In the genomic region with DNA sequence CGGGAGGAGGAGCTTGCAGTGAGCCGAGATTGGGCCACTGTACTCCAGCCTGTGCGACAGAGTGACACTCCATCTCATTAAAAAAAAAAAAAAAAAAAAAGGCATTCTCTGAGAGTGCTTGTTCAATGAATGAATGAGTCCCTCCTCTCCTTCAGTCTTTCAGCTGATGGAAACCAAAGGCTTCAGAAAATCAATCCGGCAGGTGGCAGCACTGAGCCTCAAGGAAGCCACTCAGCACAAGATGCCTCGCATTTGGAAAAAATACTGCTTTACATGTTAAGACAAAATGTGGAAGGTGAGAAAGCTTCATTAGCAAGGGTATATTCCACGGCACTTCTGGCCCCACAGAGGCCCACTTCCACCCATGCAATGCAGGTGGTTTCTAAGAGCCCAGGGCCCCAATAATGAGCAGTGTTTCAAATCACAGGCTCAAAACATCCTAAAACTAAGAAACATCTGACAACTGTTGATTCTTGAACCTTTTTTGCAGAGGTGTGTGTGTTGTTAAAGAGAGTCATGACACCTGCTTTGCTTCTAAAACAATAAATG, we compare ENCODE assay signal across 8 cellular contexts. TPM values are rescaled to one million over a fixed set of nuclear protein-coding genes. Genes with fewer than 3 reads are reported as not detected.
A peak's percentile ranks its signal among the peaks of the same experiment; 100 is the strongest.
DNase-seq lines count a peak whose midpoint lies in the region; ATAC-seq and TF ChIP-seq lines count a peak whose summit lies in the region.

No MANE protein-coding gene starts in this region.

- TF ChIP-seq CTCF in OCI-LY7 (conservative IDR thresholded peaks at IDR 0.05; ENCODE audit: low read length) (peak; percentile 96), epithelial cell of proximal tubule (conservative IDR thresholded peaks at IDR 0.05; ENCODE audit: low read depth, low read length) (peak; percentile 84)

- H2AFZ ChIP-seq in OCI-LY7 (ENCODE audit: low read length): no peak overlapping the region

- no peaks in the 10 kb centered on the region for H3K27me3 ChIP-seq in naive thymus-derived CD4-positive, alpha-beta T cell (ENCODE audit: control insufficient read depth in 2 of 2, insufficient read depth in 2 of 2, low read length in 2 of 2)

- ATAC-seq in naive thymus-derived CD4-positive, alpha-beta T cell: peak; percentile 91
- peak; percentile 89 for ATAC-seq in stimulated activated effector memory CD8-positive, alpha-beta T cell treated with anti-CD3 and anti-CD28 coated beads, Interleukin-12 subunit alpha, Interleukin-12 subunit beta, amount 100 ng/mL, for 72 hours
- no peak for ATAC-seq in GM19023 (IDR thresholded peaks at IDR 0.05; ENCODE audit: unreplicated experiment)

- intact Hi-C loops in OCI-LY7 (cut with micrococcal nuclease; ENCODE audit: unreplicated experiment): loop anchor here (1.0 kb wide), 5 partner anchors 14 to 89 kb away; no protein-coding TSS in a partner anchor
- intact Hi-C loops in naive thymus-derived CD4-positive, alpha-beta T cell (cut with micrococcal nuclease): loop anchor here (1.0 kb wide), 7 partner anchors 9 to 89 kb away; a partner anchor contains a TSS

- H3K27ac Mint-ChIP-seq in naive thymus-derived CD4-positive, alpha-beta T cell: peak overlapping the region; percentile 31 to 89 (median 64)
- H3K27ac Mint-ChIP-seq in stimulated activated effector memory CD8-positive, alpha-beta T cell treated with anti-CD3 and anti-CD28 coated beads, Interleukin-12 subunit alpha, Interleukin-12 subunit beta, amount 100 ng/mL, for 72 hours: peak overlapping the region; percentile 71

- peaks cover 76% of the 10 kb centered on the region for H3K79me2 ChIP-seq in OCI-LY7 (ENCODE audit: insufficient read depth, low read depth, low read length)

- H3K4me1 Mint-ChIP-seq in naive thymus-derived CD4-positive, alpha-beta T cell: peaks cover 0 to 35% (median 30%) of the 10 kb centered on the region in 7 donors
- peaks cover 5% of the 10 kb centered on the region for H3K4me1 Mint-ChIP-seq in stimulated activated effector memory CD8-positive, alpha-beta T cell treated with anti-CD3 and anti-CD28 coated beads, Interleukin-12 subunit alpha, Interleukin-12 subunit beta, amount 100 ng/mL, for 72 hours

- H3K36me3 ChIP-seq in OCI-LY7 (ENCODE audit: insufficient read depth, low read length): peaks cover 90% of the 10 kb centered on the region
- peaks cover 11 to 58% (median 11%) of the 10 kb centered on the region in 3 experiments for H3K36me3 ChIP-seq in naive thymus-derived CD4-positive, alpha-beta T cell (ENCODE audit: control insufficient read depth in 2 of 3, insufficient read depth in 3 of 3, low read length in 3 of 3)

- H3K4me1 ChIP-seq in OCI-LY7 (ENCODE audit: insufficient read depth, low read length, poor library complexity, severe bottlenecking): peaks cover 79% of the 10 kb centered on the region
- peaks cover 4 to 16% of the 10 kb centered on the region in 2 donors for H3K4me1 ChIP-seq in naive thymus-derived CD4-positive, alpha-beta T cell (ENCODE audit: control insufficient read depth in 2 of 2, insufficient read depth in 2 of 2, low read length in 2 of 2)

- H3K4me3 ChIP-seq in OCI-LY7 (ENCODE audit: low read depth, low read length, poor library complexity, severe bottlenecking) (no peak overlapping the region), epithelial cell of proximal tubule (ENCODE audit: low read depth, low read length) (no peak overlapping the region)
- no peak overlapping the region for H3K4me3 ChIP-seq in naive thymus-derived CD4-positive, alpha-beta T cell (ENCODE audit: low read length)

- no TSS peak for BruUV-seq in OCI-LY7 (replicated peaks; lab: Mats Ljungman, UMichigan)

- H3K36me3 Mint-ChIP-seq in naive thymus-derived CD4-positive, alpha-beta T cell: peaks cover 0 to 27% (median 13%) of the 10 kb centered on the region in 5 donors
- peaks cover 96% of the 10 kb centered on the region for H3K36me3 Mint-ChIP-seq in stimulated activated effector memory CD8-positive, alpha-beta T cell treated with anti-CD3 and anti-CD28 coated beads, Interleukin-12 subunit alpha, Interleukin-12 subunit beta, amount 100 ng/mL, for 72 hours

- no peaks in the 10 kb centered on the region for H3K27me3 Mint-ChIP-seq in naive thymus-derived CD4-positive, alpha-beta T cell

- no peaks in the 10 kb centered on the region for H3K9me3 Mint-ChIP-seq in naive thymus-derived CD4-positive, alpha-beta T cell
- H3K9me3 Mint-ChIP-seq in stimulated activated effector memory CD8-positive, alpha-beta T cell treated with anti-CD3 and anti-CD28 coated beads, Interleukin-12 subunit alpha, Interleukin-12 subunit beta, amount 100 ng/mL, for 72 hours: no peaks in the 10 kb centered on the region

- peak; percentile 95 for DNase-seq in DMS 273 (lab: John Stamatoyannopoulos, UW; ENCODE audit: unreplicated experiment)
- peak; percentile 85 for DNase-seq in KG1 (lab: John Stamatoyannopoulos, UW)
- DNase-seq in OCI-LY7 (ENCODE audit: low spot score): peak; percentile 97
- DNase-seq in activated T-cell treated with anti-CD3 and anti-CD28 coated beads for 24 hours (ENCODE audit: low read depth): peak; percentile 85
- DNase-seq in epithelial cell of proximal tubule (ENCODE audit: low read depth): peak; percentile 35
- peak; percentile 73 to 88 (median 85) for DNase-seq in naive thymus-derived CD4-positive, alpha-beta T cell
- peak; percentile 83 to 94 for DNase-seq in stimulated activated effector memory CD8-positive, alpha-beta T cell treated with anti-CD3 and anti-CD28 coated beads, Interleukin-12 subunit alpha, Interleukin-12 subunit beta, amount 100 ng/mL, for 72 hours (ENCODE audit: low spot score in 2 of 2)

- H3K9me2 ChIP-seq in OCI-LY7 (ENCODE audit: insufficient read depth, low read length): no peaks in the 10 kb centered on the region

- peak overlapping the region; percentile 92 for H3K27ac ChIP-seq in OCI-LY7 (ENCODE audit: low read depth, low read length, poor library complexity, severe bottlenecking)
- H3K27ac ChIP-seq in naive thymus-derived CD4-positive, alpha-beta T cell (ENCODE audit: low read depth, low read length): no peak overlapping the region

- POLR2A ChIA-PET in OCI-LY7 (lab: Charles Lee): interaction anchor here (0.6 to 23.2 kb wide), 12 partner anchors 19 to 214 kb away, joined by 3 to 393 read pairs (median 5); a partner anchor contains a TSS
- POLR2A ChIA-PET in naive thymus-derived CD4-positive, alpha-beta T cell (lab: Charles Lee): interaction anchor here (0.5 to 2.6 kb wide), 8 partner anchors 13 to 90 kb away, joined by 3 to 18 read pairs (median 3); a partner anchor contains a TSS

- no peaks in the 10 kb centered on the region for H4K20me1 ChIP-seq in OCI-LY7 (ENCODE audit: insufficient read depth, low read length)

- H3K4me2 ChIP-seq in OCI-LY7 (ENCODE audit: low read length): peak overlapping the region; percentile 50

- no peaks in the 10 kb centered on the region for H3K9me3 ChIP-seq in OCI-LY7 (ENCODE audit: low read length)
- H3K9me3 ChIP-seq in naive thymus-derived CD4-positive, alpha-beta T cell (ENCODE audit: control insufficient read depth in 2 of 3, low read length in 3 of 3): no peaks in the 10 kb centered on the region

- CTCF ChIA-PET in OCI-LY7 (lab: Charles Lee; ENCODE audit: unreplicated experiment): interaction anchor here (0.8 to 1.8 kb wide), 6 partner anchors 14 to 85 kb away, joined by 3 to 9 read pairs (median 4); a partner anchor contains a TSS
- CTCF ChIA-PET in naive thymus-derived CD4-positive, alpha-beta T cell (lab: Charles Lee): interaction anchor here (0.5 to 3.6 kb wide), 30 partner anchors 9 to 253 kb away, joined by 3 to 20 read pairs (median 4); a partner anchor contains a TSS

- peak overlapping the region in 2 of 10 donors; percentile 1 to 42 for H3K4me3 Mint-ChIP-seq in naive thymus-derived CD4-positive, alpha-beta T cell
- H3K4me3 Mint-ChIP-seq in stimulated activated effector memory CD8-positive, alpha-beta T cell treated with anti-CD3 and anti-CD28 coated beads, Interleukin-12 subunit alpha, Interleukin-12 subunit beta, amount 100 ng/mL, for 72 hours: no peak overlapping the region

RNA-seq across cellular contexts. Expression of a gene that starts 33.9 kb away (rescaled TPM):
- 113 TPM in 2 replicates for total RNA-seq in OCI-LY7 (2014; rRNA removed; shearing (Covaris generic))
- total RNA-seq in OCI-LY7 (2022): 118 and 144 TPM in 2 replicates
- total RNA-seq in epithelial cell of proximal tubule: 10.5 and 25.7 TPM in 2 replicates
- total RNA-seq in naive thymus-derived CD4-positive, alpha-beta T cell: 10 to 100 TPM; 15.6 to 42.5 (median 21.1) TPM
- polyA plus RNA-seq in naive thymus-derived CD4-positive, alpha-beta T cell: 10 to 100 TPM; 13.0 to 15.5 TPM

RNA-seq across cellular contexts. Expression of a gene that starts 52.1 kb away (rescaled TPM):
- 69.4 and 70.9 TPM in 2 replicates for total RNA-seq in OCI-LY7 (2014; rRNA removed; shearing (Covaris generic))
- total RNA-seq in OCI-LY7 (2022): 132 and 139 TPM in 2 replicates
- total RNA-seq in epithelial cell of proximal tubule: 19.1 and 26.5 TPM in 2 replicates
- total RNA-seq in naive thymus-derived CD4-positive, alpha-beta T cell: 10 to 100 TPM; 26.9 to 39.4 (median 36.0) TPM
- polyA plus RNA-seq in naive thymus-derived CD4-positive, alpha-beta T cell: 10 to 100 TPM; 84.3 to 90.0 TPM

Comparison
In these comparisons a context has a peak if more than half of its experiments do, and no peak if none do; other contexts are left out.
1. DNase-seq: peak in every context shown above with its lines; median percentile 97 in OCI-LY7; 95 in DMS 273; 88 in stimulated activated effector memory CD8-positive, alpha-beta T cell treated with anti-CD3 and anti-CD28 coated beads, Interleukin-12 subunit alpha, Interleukin-12 subunit beta, amount 100 ng/mL, for 72 hours; 85 in KG1; 85 in activated T-cell treated with anti-CD3 and anti-CD28 coated beads for 24 hours; 85 in naive thymus-derived CD4-positive, alpha-beta T cell; 35 in epithelial cell of proximal tubule.